18 cellular contexts compared by ENCODE assay signal in genomic region chr10:14481752-14482151, GRCh38.
A peak's percentile ranks its signal among the peaks of the same experiment; 100 is the strongest.
DNase-seq lines count a peak whose midpoint lies in the region; ATAC-seq and TF ChIP-seq lines count a peak whose summit lies in the region.
"Had no signal": no experiment of that assay in that cellular context is flagged by ENCODE, and none has a peak within 500 bp of the region (broad histone marks: within the 10 kb centered on the region; RNA-seq: fewer than 3 reads in every experiment).

No MANE protein-coding gene starts in this region.

- intact Hi-C loops in Right ventricle myocardium superior (cut with DNase I), result no loop called here

- 95 to 100% methylated on average over 4 to 9 of the region's 9 CpGs for WGBS in endodermal cell (ENCODE audit: insufficient coverage in 1 of 2, insufficient read length in 1 of 2), 2 experiments

- peaks cover 2% of the 10 kb centered on the region for H3K27me3 Mint-ChIP-seq in endodermal cell (ENCODE audit: insufficient read depth)
- H3K27me3 Mint-ChIP-seq in HFFc6 (ENCODE audit: insufficient read depth), result peaks cover 40% of the 10 kb centered on the region

- H3K4me1 Mint-ChIP-seq in endodermal cell, result peaks cover 8% of the 10 kb centered on the region
- H3K4me1 Mint-ChIP-seq in HFFc6 (ENCODE audit: low read depth), result peaks cover 27% of the 10 kb centered on the region
- H3K4me1 Mint-ChIP-seq: activated naive CD8-positive, alpha-beta T cell treated with anti-CD3 and anti-CD28 coated beads, Interleukin-2, amount 10 ng/mL, durations not matched to agents 7 days and 5 days had no signal

- H3K27ac Mint-ChIP-seq in endodermal cell, result no peak overlapping the region
- no peak overlapping the region for H3K27ac Mint-ChIP-seq in HFFc6
- H3K27ac Mint-ChIP-seq: activated naive CD8-positive, alpha-beta T cell treated with anti-CD3 and anti-CD28 coated beads, Interleukin-2, amount 10 ng/mL, durations not matched to agents 7 days and 5 days; activated T-cell treated with anti-CD3 and anti-CD28 coated beads, Interleukin-2, amount 50 U/mL, for 72 hours; IgD-negative memory B cell had no signal

- no peaks in the 10 kb centered on the region for H3K9me3 ChIP-seq in right atrium auricular region
- no peaks in the 10 kb centered on the region for H3K9me3 ChIP-seq in endodermal cell (ENCODE audit: control insufficient read depth, low read length)
- H3K9me3 ChIP-seq: mucosa of descending colon, spleen had no signal

- H3K4me1 ChIP-seq in right atrium auricular region (peaks cover 0 to 7% of the 10 kb centered on the region in 2 donors), endodermal cell (ENCODE audit: control insufficient read depth, insufficient read depth, low read length) (no peaks in the 10 kb centered on the region)
- H3K4me1 ChIP-seq: spleen had no signal

- H3K4me3 ChIP-seq in right atrium auricular region, result no peak overlapping the region
- H3K4me3 ChIP-seq in endodermal cell (ENCODE audit: low read length), result no peak overlapping the region
- H3K4me3 ChIP-seq: mucosa of descending colon, SK-N-MC, spleen had no signal

- H3K27ac ChIP-seq in right atrium auricular region (no peak overlapping the region), endodermal cell (ENCODE audit: low read depth, low read length) (no peak overlapping the region)
- H3K27ac ChIP-seq: SK-N-MC, spleen had no signal

- H3K36me3 Mint-ChIP-seq in endodermal cell (ENCODE audit: low read depth) (no peaks in the 10 kb centered on the region), HFFc6 (ENCODE audit: low read depth) (no peaks in the 10 kb centered on the region)
- H3K36me3 Mint-ChIP-seq: activated naive CD8-positive, alpha-beta T cell treated with anti-CD3 and anti-CD28 coated beads, Interleukin-2, amount 10 ng/mL, durations not matched to agents 7 days and 5 days; IgD-negative memory B cell had no signal

- TF ChIP-seq CTCF in right atrium auricular region (IDR thresholded peaks at IDR 0.05), result no peak
- no peak for TF ChIP-seq CTCF in endodermal cell (conservative IDR thresholded peaks at IDR 0.05)
- no peak for TF ChIP-seq CTCF in HFFc6 (IDR thresholded peaks at IDR 0.05)

- H3K36me3 ChIP-seq in right atrium auricular region (no peaks in the 10 kb centered on the region), endodermal cell (ENCODE audit: control insufficient read depth, insufficient read depth, low read length) (no peaks in the 10 kb centered on the region)
- H3K36me3 ChIP-seq: spleen had no signal

- ATAC-seq in Right ventricle myocardium superior (ENCODE audit: poor library complexity), result peak; percentile 69
- no peak for ATAC-seq in HG03135 (IDR thresholded peaks at IDR 0.05; ENCODE audit: unreplicated experiment)
- ATAC-seq: activated T-cell treated with anti-CD3 and anti-CD28 coated beads, Interleukin-2, amount 50 U/mL, for 72 hours; HCT116; mucosa of descending colon had no signal

- H3K9ac ChIP-seq in endodermal cell (ENCODE audit: extremely low read depth, low read length, poor library complexity, severe bottlenecking), result no peak overlapping the region

- peaks cover 9% of the 10 kb centered on the region for H3K9me3 Mint-ChIP-seq in endodermal cell
- no peaks in the 10 kb centered on the region for H3K9me3 Mint-ChIP-seq in HFFc6
- H3K9me3 Mint-ChIP-seq: activated T-cell treated with anti-CD3 and anti-CD28 coated beads, Interleukin-2, amount 50 U/mL, for 72 hours had no signal

- no peak overlapping the region for H3K4me3 Mint-ChIP-seq in endodermal cell
- no peak overlapping the region for H3K4me3 Mint-ChIP-seq in HFFc6
- H3K4me3 Mint-ChIP-seq: activated naive CD8-positive, alpha-beta T cell treated with anti-CD3 and anti-CD28 coated beads, Interleukin-2, amount 10 ng/mL, durations not matched to agents 7 days and 5 days; activated T-cell treated with anti-CD3 and anti-CD28 coated beads, Interleukin-2, amount 50 U/mL, for 72 hours; IgD-negative memory B cell had no signal

- DNase-seq in Right ventricle myocardium superior, result no peak
- no peak for DNase-seq in right atrium auricular region (ENCODE audit: low spot score)
- peak in 36 of 58 donors; percentile 3 to 88 (median 40) for DNase-seq in anterior cingulate cortex (lab: John Stamatoyannopoulos, UW)
- peak in 33 of 51 donors; percentile 6 to 79 (median 39) for DNase-seq in hypothalamus (lab: John Stamatoyannopoulos, UW)
- DNase-seq in superior temporal gyrus (ENCODE audit: extremely low spot score), result peak; percentile 95
- DNase-seq in endodermal cell, result no peak
- DNase-seq in HFFc6, result no peak
- DNase-seq: activated naive CD8-positive, alpha-beta T cell treated with anti-CD3 and anti-CD28 coated beads, Interleukin-2, amount 10 ng/mL, durations not matched to agents 7 days and 5 days; activated T-cell treated with anti-CD3 and anti-CD28 coated beads, Interleukin-2, amount 50 U/mL, for 72 hours; mucosa of descending colon; NCI-H1048; NCI-H345; spleen; stimulated activated naive CD4-positive, alpha-beta T cell had no signal

- H3K27me3 ChIP-seq in right atrium auricular region (no peaks in the 10 kb centered on the region), endodermal cell (ENCODE audit: control insufficient read depth, insufficient read depth, low read length, poor library complexity, severe bottlenecking) (no peaks in the 10 kb centered on the region)

Comparison
In these comparisons a context has a peak if more than half of its experiments do, and no peak if none do; other contexts are left out.
1. DNase-seq: peak in anterior cingulate cortex (36 of 58), hypothalamus (33 of 51) and superior temporal gyrus (single experiment); none in Right ventricle myocardium superior (single experiment), right atrium auricular region (single experiment), endodermal cell (single experiment) and HFFc6 (single experiment).